17 cellular contexts compared by ENCODE assay signal in the genomic region with DNA sequence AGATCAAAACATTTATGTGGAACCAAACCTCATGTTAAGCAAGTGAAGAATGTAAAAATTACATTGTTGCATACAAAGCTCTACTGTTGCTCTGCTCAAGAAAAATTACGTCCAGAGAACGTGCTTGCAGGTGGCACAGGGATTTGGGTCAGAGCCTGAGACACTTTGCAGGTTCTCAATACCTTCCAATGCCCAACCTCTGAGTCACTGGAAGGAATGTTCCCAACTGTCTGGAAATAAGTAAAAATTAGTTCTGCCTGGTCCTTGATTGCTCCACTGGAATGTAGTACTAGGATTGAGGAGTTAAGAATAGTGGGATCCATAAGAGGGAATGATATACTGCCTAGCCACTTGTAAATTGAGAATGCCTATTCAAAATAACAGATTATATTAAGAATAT. TPM values are rescaled to one million over a fixed set of nuclear protein-coding genes. Genes with fewer than 3 reads are reported as not detected.
DNase-seq lines count a peak whose midpoint lies in the region; ATAC-seq and TF ChIP-seq lines count a peak whose summit lies in the region.
"Had no signal": no experiment of that assay in that cellular context is flagged by ENCODE, and none has a peak within 500 bp of the region (broad histone marks: within the 10 kb centered on the region; RNA-seq: fewer than 3 reads in every experiment).

No MANE protein-coding gene starts in this region.

- TF ChIP-seq CTCF in HCT116 (IDR thresholded peaks at IDR 0.05 in 2 of 3, conservative IDR thresholded peaks at IDR 0.05 in 1 of 3; ENCODE audit: borderline replicate concordance in 1 of 3, insufficient read depth in 1 of 3, low read depth in 2 of 3, low read length in 2 of 3) (no peak), PC-3 (conservative IDR thresholded peaks at IDR 0.05; ENCODE audit: low read depth, low read length) (no peak), epithelial cell of proximal tubule (conservative IDR thresholded peaks at IDR 0.05; ENCODE audit: low read depth, low read length) (no peak), mesothelial cell of epicardium (IDR thresholded peaks at IDR 0.05; ENCODE audit: unreplicated experiment) (no peak)

- no peak overlapping the region for H3K4me3 Mint-ChIP-seq in mesothelial cell of epicardium
- H3K4me3 Mint-ChIP-seq: CD4-positive, alpha-beta T cell had no signal

- H3K27ac ChIP-seq in HCT116 (ENCODE audit: low read depth, low read length): no peak overlapping the region
- H3K27ac ChIP-seq in PC-3 (ENCODE audit: low read length): no peak overlapping the region
- H3K27ac ChIP-seq: A549 had no signal

- TF ChIP-seq RAD21 in HCT116 (IDR thresholded peaks at IDR 0.05; ENCODE audit: low read depth): no peak

- RAD21 ChIA-PET in HCT116 (lab: Charles Lee; ENCODE audit: low non-redundant PET in 1 of 2, low total read pairs in 2 of 2, uncharacterized antibody in 2 of 2, unreplicated experiment in 2 of 2): no interaction called here

- H3K9me3 ChIP-seq in HCT116 (ENCODE audit: control insufficient read depth in 1 of 2, insufficient read depth in 1 of 2, low read depth in 1 of 2, low read length in 2 of 2): no peaks in the 10 kb centered on the region
- H3K9me3 ChIP-seq in PC-3 (ENCODE audit: low read length): no peaks in the 10 kb centered on the region
- H3K9me3 ChIP-seq: A549, Caco-2, HAP-1 had no signal

- H2AFZ ChIP-seq in HCT116 (ENCODE audit: low read depth, low read length, poor library complexity, severe bottlenecking): no peak overlapping the region
- no peak overlapping the region for H2AFZ ChIP-seq in PC-3 (ENCODE audit: low read length)

- POLR2A ChIA-PET in HCT116 (lab: Charles Lee) (no interaction called here), PC-3 (lab: Charles Lee; ENCODE audit: unreplicated experiment) (no interaction called here)

- DNase-seq in HCT116 (ENCODE audit: low read depth, low spot score): no peak
- DNase-seq in PC-3: peak; percentile 39
- peak; percentile 22 for DNase-seq in epithelial cell of proximal tubule (ENCODE audit: low read depth)
- no peak for DNase-seq in mesothelial cell of epicardium (ENCODE audit: low spot score in 2 of 2, unreplicated experiment in 2 of 2)
- DNase-seq in OCI-M2 (lab: John Stamatoyannopoulos, UW; ENCODE audit: unreplicated experiment): no peak
- DNase-seq: Caco-2; CD4-positive, alpha-beta T cell; NCI-H1694 treated with DMSO at 0.1 percent for 48 hours; NCI-H2107; NCI-H2227 treated with DMSO at 0.1 percent for 48 hours; NCI-H510A treated with DMSO at 0.1 percent for 48 hours; NCI-H774 had no signal

- peaks cover 7% of the 10 kb centered on the region for H3K9me3 Mint-ChIP-seq in mesothelial cell of epicardium
- H3K9me3 Mint-ChIP-seq: CD4-positive, alpha-beta T cell had no signal

- H3K4me1 ChIP-seq in HCT116 (ENCODE audit: control insufficient read depth in 1 of 2, insufficient read depth in 2 of 2, low read length in 2 of 2) (peaks cover 0 to 5% of the 10 kb centered on the region in 2 experiments; a peak in 1 of 4 replicates), PC-3 (ENCODE audit: insufficient read depth, low read length) (no peaks in the 10 kb centered on the region)
- H3K4me1 ChIP-seq: A549, Caco-2, HAP-1 had no signal

- H3K9me2 ChIP-seq in HCT116 (ENCODE audit: insufficient read depth) (no peaks in the 10 kb centered on the region), PC-3 (replicated peaks; ENCODE audit: low read length) (no peaks in the 10 kb centered on the region)

- H3K27me3 Mint-ChIP-seq in mesothelial cell of epicardium (ENCODE audit: low read depth): no peaks in the 10 kb centered on the region
- H3K27me3 Mint-ChIP-seq: CD4-positive, alpha-beta T cell had no signal

- intact Hi-C loops in HCT116 (cut with micrococcal nuclease) (no loop called here), PC-3 (cut with micrococcal nuclease) (no loop called here)

- H3K4me2 ChIP-seq in HCT116 (ENCODE audit: low read length) (no peak overlapping the region), PC-3 (ENCODE audit: low read length) (no peak overlapping the region)
- H3K4me2 ChIP-seq: A549 had no signal

- BruUV-seq in HCT116 (replicated peaks; lab: Mats Ljungman, UMichigan) (no TSS peak), PC-3 (replicated peaks; lab: Mats Ljungman, UMichigan) (no TSS peak)

- H3K27ac Mint-ChIP-seq in mesothelial cell of epicardium: peak overlapping the region; percentile 47
- H3K27ac Mint-ChIP-seq: CD4-positive, alpha-beta T cell had no signal

- TF ChIP-seq POLR2A in HCT116 (IDR thresholded peaks at IDR 0.05; ENCODE audit: borderline replicate concordance, extremely low read depth, insufficient read depth, insufficient read length): no peak

- H3K4me3 ChIP-seq in HCT116 (replicated peaks in 1 of 2; ENCODE audit: low read depth in 1 of 2, low read length in 2 of 2) (no peak overlapping the region), PC-3 (ENCODE audit: low read length) (no peak overlapping the region), epithelial cell of proximal tubule (ENCODE audit: low read depth, low read length) (no peak overlapping the region)
- H3K4me3 ChIP-seq: A549, HAP-1 had no signal

- H3K9ac ChIP-seq in HCT116 (ENCODE audit: low read length) (no peak overlapping the region), PC-3 (ENCODE audit: low read length) (no peak overlapping the region)

- ATAC-seq in HCT116: 0 out of 2 replicates have a peak, but pooled peaks have one; percentile 27
- no peak for ATAC-seq in PC-3
- no peak for ATAC-seq in GM19324 (IDR thresholded peaks at IDR 0.05; ENCODE audit: low FRiP score, unreplicated experiment)
- no peak for ATAC-seq in HG02610 (IDR thresholded peaks at IDR 0.05; ENCODE audit: unreplicated experiment)
- ATAC-seq: A549 had no signal

- H3K79me2 ChIP-seq in HCT116 (ENCODE audit: insufficient read depth, low read length): no peaks in the 10 kb centered on the region
- no peaks in the 10 kb centered on the region for H3K79me2 ChIP-seq in PC-3 (ENCODE audit: low read length)

- H3K36me3 Mint-ChIP-seq in mesothelial cell of epicardium: no peaks in the 10 kb centered on the region

- H3K4me1 Mint-ChIP-seq in mesothelial cell of epicardium: peaks cover 21% of the 10 kb centered on the region

- H3K36me3 ChIP-seq in HCT116 (ENCODE audit: control insufficient read depth in 1 of 2, insufficient read depth in 2 of 2, low read length in 2 of 2) (no peaks in the 10 kb centered on the region), PC-3 (ENCODE audit: low read depth, low read length) (no peaks in the 10 kb centered on the region)
- H3K36me3 ChIP-seq: HAP-1 had no signal

- H3K27me3 ChIP-seq in HCT116 (ENCODE audit: insufficient read depth, low read length) (no peaks in the 10 kb centered on the region), PC-3 (ENCODE audit: low read length) (peaks cover 60% of the 10 kb centered on the region)

- H4K20me1 ChIP-seq in HCT116 (ENCODE audit: insufficient read depth): no peaks in the 10 kb centered on the region
- H4K20me1 ChIP-seq in PC-3 (ENCODE audit: low read length): no peaks in the 10 kb centered on the region

- no peaks in the 10 kb centered on the region for H3F3A ChIP-seq in PC-3 (ENCODE audit: low read length, unreplicated experiment)

- CTCF ChIA-PET in HCT116 (lab: Charles Lee): no interaction called here
- CTCF ChIA-PET in PC-3 (lab: Charles Lee): no interaction called here

TF ChIP-seq in HCT116, 20 proteins besides CTCF, POLR2A, EP300 and RAD21 (continues in another document):
- no peak for TF ChIP-seq CBX3 (IDR thresholded peaks at IDR 0.05; ENCODE audit: low read depth)
- TF ChIP-seq JUND (IDR thresholded peaks at IDR 0.05): no peak
- TF ChIP-seq TCF7L2 (IDR thresholded peaks at IDR 0.05; ENCODE audit: borderline replicate concordance, extremely low read depth, insufficient read depth, insufficient read length): no peak
- no peak for TF ChIP-seq EZH2 (IDR thresholded peaks at IDR 0.05)
- TF ChIP-seq, protein P1, sequence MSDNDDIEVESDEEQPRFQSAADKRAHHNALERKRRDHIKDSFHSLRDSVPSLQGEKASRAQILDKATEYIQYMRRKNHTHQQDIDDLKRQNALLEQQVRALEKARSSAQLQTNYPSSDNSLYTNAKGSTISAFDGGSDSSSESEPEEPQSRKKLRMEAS (IDR thresholded peaks at IDR 0.05): no peak
- no peak for TF ChIP-seq ZNF274 (IDR thresholded peaks at IDR 0.05; ENCODE audit: low read depth, low read length)
- no peak for TF ChIP-seq SRF (IDR thresholded peaks at IDR 0.05; ENCODE audit: low read depth)
- TF ChIP-seq EZH2phosphoT487 (IDR thresholded peaks at IDR 0.05; ENCODE audit: borderline replicate concordance): no peak
- no peak for TF ChIP-seq POLR2AphosphoS5 (IDR thresholded peaks at IDR 0.05; ENCODE audit: low read depth, low read length)
- TF ChIP-seq SIN3A (IDR thresholded peaks at IDR 0.05; ENCODE audit: low read depth): no peak
- TF ChIP-seq ZFX (IDR thresholded peaks at IDR 0.05): no peak
- TF ChIP-seq, protein P2, sequence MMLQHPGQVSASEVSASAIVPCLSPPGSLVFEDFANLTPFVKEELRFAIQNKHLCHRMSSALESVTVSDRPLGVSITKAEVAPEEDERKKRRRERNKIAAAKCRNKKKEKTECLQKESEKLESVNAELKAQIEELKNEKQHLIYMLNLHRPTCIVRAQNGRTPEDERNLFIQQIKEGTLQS (IDR thresholded peaks at IDR 0.05): no peak
- TF ChIP-seq CEBPB (IDR thresholded peaks at IDR 0.05; ENCODE audit: low read depth): no peak
- TF ChIP-seq FOSL1 (IDR thresholded peaks at IDR 0.05; ENCODE audit: low read depth): no peak
- no peak for TF ChIP-seq EGR1 (IDR thresholded peaks at IDR 0.05; ENCODE audit: low read depth)
- TF ChIP-seq YY1 (IDR thresholded peaks at IDR 0.05; ENCODE audit: extremely low read depth, insufficient replicate concordance, low read depth, low read length): no peak
- no peak for TF ChIP-seq SP1 (IDR thresholded peaks at IDR 0.05; ENCODE audit: low read depth)

RNA-seq across cellular contexts. Expression of a gene that starts 2.8 kb away (rescaled TPM):
- 0.44 TPM for total RNA-seq in HCT116 (2021; ENCODE audit: unreplicated experiment)
- not detected in 2 replicates for polyA plus RNA-seq in HCT116 (2012)
- total RNA-seq in PC-3 (2014; rRNA removed): not detected in 2 replicates
- total RNA-seq in epithelial cell of proximal tubule: not detected in 2 replicates
- not detected in 3 replicates for total RNA-seq in mesothelial cell of epicardium
- total RNA-seq: Caco-2 had no signal
- polyA plus RNA-seq: A549, BJ had no signal

Comparison
In these comparisons a context has a peak if more than half of its experiments do, and no peak if none do; other contexts are left out.
1. DNase-seq: peak in PC-3 (single experiment) and epithelial cell of proximal tubule (single experiment); none in HCT116 (single experiment), mesothelial cell of epicardium (0 of 2) and OCI-M2 (single experiment).